ENCODE assay signal across 1 cellular context in genomic region chr3:14124615-14125192, GRCh38.
TF ChIP-seq lines count a peak whose summit lies in the region.

Gene CHCHD4, minus strand, starts transcription at chr3:14124870. Its CDS starts 194 bp downstream, at chr3:14124676.
A gene with protein sequence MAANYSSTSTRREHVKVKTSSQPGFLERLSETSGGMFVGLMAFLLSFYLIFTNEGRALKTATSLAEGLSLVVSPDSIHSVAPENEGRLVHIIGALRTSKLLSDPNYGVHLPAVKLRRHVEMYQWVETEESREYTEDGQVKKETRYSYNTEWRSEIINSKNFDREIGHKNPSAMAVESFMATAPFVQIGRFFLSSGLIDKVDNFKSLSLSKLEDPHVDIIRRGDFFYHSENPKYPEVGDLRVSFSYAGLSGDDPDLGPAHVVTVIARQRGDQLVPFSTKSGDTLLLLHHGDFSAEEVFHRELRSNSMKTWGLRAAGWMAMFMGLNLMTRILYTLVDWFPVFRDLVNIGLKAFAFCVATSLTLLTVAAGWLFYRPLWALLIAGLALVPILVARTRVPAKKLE (plus strand): TSS chr3:14125052. CDS start chr3:14125194, 142 bp downstream.

TF ChIP-seq in HCT116, 20 proteins besides CTCF, POLR2A, EP300 and RAD21 (continued from another document):
- TF ChIP-seq ZBTB33 (IDR thresholded peaks at IDR 0.05; ENCODE audit: extremely low read depth, insufficient replicate concordance, low read length) (peak; percentile 51), YY1 (IDR thresholded peaks at IDR 0.05; ENCODE audit: extremely low read depth, insufficient replicate concordance, low read depth, low read length) (peak; percentile 75), ZFX (IDR thresholded peaks at IDR 0.05) (peak; percentile 96)
